In genomic region chrX:11444052-11444451, GRCh38 we compare ENCODE assay signal across 1 cellular context.
TF ChIP-seq lines count a peak whose summit lies in the region.

No MANE protein-coding gene starts in this region.

TF ChIP-seq in GM12878, 131 proteins besides CTCF, POLR2A, EP300 and RAD21 (continued from another document):
- TF ChIP-seq ZBTB40 (IDR thresholded peaks at IDR 0.05; ENCODE audit: borderline replicate concordance) = peak; percentile 66
